Comparison of ENCODE assay signal across 11 cellular contexts in genomic region chr6:73985891-73986290, GRCh38.
DNase-seq lines count a peak whose midpoint lies in the region; ATAC-seq and TF ChIP-seq lines count a peak whose summit lies in the region.
"Had no signal": no experiment of that assay in that cellular context is flagged by ENCODE, and none has a peak within 500 bp of the region (broad histone marks: within the 10 kb centered on the region; RNA-seq: fewer than 3 reads in every experiment).

No MANE protein-coding gene starts in this region.

- no peak overlapping the region for H3K27ac ChIP-seq in Panc1 (ENCODE audit: low read length)

- in situ Hi-C loops in Panc1 (cut with HindIII; ENCODE audit: low pct_unique_long_range_greater_than_20kb, low sequenced_read_pairs): no loop called here

- no peaks in the 10 kb centered on the region for H3K36me3 Mint-ChIP-seq in activated CD8-positive, alpha-beta T cell treated with anti-CD3 and anti-CD28 coated beads for 36 hours (ENCODE audit: low read depth)
- H3K36me3 Mint-ChIP-seq in activated CD8-positive, alpha-beta T cell treated with anti-CD3 and anti-CD28 coated beads, Interleukin-2, amount 10 ng/mL, durations not matched to agents 7 days and 5 days (ENCODE audit: low read depth): no peaks in the 10 kb centered on the region
- H3K36me3 Mint-ChIP-seq: activated CD4-positive, alpha-beta memory T cell treated with anti-CD3 and anti-CD28 coated beads for 36 hours had no signal

- H3K4me1 Mint-ChIP-seq in activated CD8-positive, alpha-beta T cell treated with anti-CD3 and anti-CD28 coated beads for 36 hours (ENCODE audit: low read depth): no peaks in the 10 kb centered on the region
- H3K4me1 Mint-ChIP-seq in activated CD8-positive, alpha-beta T cell treated with anti-CD3 and anti-CD28 coated beads, Interleukin-2, amount 10 ng/mL, durations not matched to agents 7 days and 5 days (ENCODE audit: low read depth): no peaks in the 10 kb centered on the region

- no peak overlapping the region for H3K4me3 ChIP-seq in Panc1 (ENCODE audit: low read depth in 2 of 2, low read length in 2 of 2)

- CTCF ChIA-PET in activated CD8-positive, alpha-beta T cell treated with anti-CD3 and anti-CD28 coated beads for 36 hours (lab: Charles Lee): interaction anchor here (0.7 to 0.9 kb wide), 2 partner anchors 9 to 89 kb away, joined by 3 read pairs; no protein-coding TSS in a partner anchor
- CTCF ChIA-PET in activated CD8-positive, alpha-beta T cell treated with anti-CD3 and anti-CD28 coated beads, Interleukin-2, amount 10 ng/mL, durations not matched to agents 7 days and 5 days (lab: Charles Lee): interaction anchor here (0.7 kb wide), 2 partner anchors 279 to 1222 kb away, joined by 3 read pairs; no protein-coding TSS in a partner anchor
- CTCF ChIA-PET in Panc1 (lab: Charles Lee): interaction anchor here (0.7 kb wide), 1 partner anchor 588 kb away, joined by 3 read pairs; no protein-coding TSS in a partner anchor

- intact Hi-C loops in activated CD8-positive, alpha-beta T cell treated with anti-CD3 and anti-CD28 coated beads for 36 hours (cut with micrococcal nuclease): no loop called here
- intact Hi-C loops in Panc1 (cut with micrococcal nuclease; ENCODE audit: unreplicated experiment): no loop called here

- no peaks in the 10 kb centered on the region for H3K27me3 Mint-ChIP-seq in activated CD8-positive, alpha-beta T cell treated with anti-CD3 and anti-CD28 coated beads for 36 hours
- H3K27me3 Mint-ChIP-seq in activated CD8-positive, alpha-beta T cell treated with anti-CD3 and anti-CD28 coated beads, Interleukin-2, amount 10 ng/mL, durations not matched to agents 7 days and 5 days (ENCODE audit: low read depth): peaks cover 2% of the 10 kb centered on the region
- H3K27me3 Mint-ChIP-seq: activated CD4-positive, alpha-beta memory T cell treated with anti-CD3 and anti-CD28 coated beads for 36 hours had no signal

- ATAC-seq in activated CD8-positive, alpha-beta T cell treated with anti-CD3 and anti-CD28 coated beads for 36 hours: no peak
- no peak for ATAC-seq in activated CD8-positive, alpha-beta T cell treated with anti-CD3 and anti-CD28 coated beads, Interleukin-2, amount 10 ng/mL, durations not matched to agents 7 days and 5 days
- ATAC-seq in Panc1 (no peak), HG03354 (IDR thresholded peaks at IDR 0.05; ENCODE audit: poor library complexity, severe bottlenecking, unreplicated experiment) (no peak)

- H3K27me3 ChIP-seq in Panc1 (ENCODE audit: control insufficient read depth, insufficient read depth, low read length): no peaks in the 10 kb centered on the region
- H3K27me3 ChIP-seq: BE2C had no signal

- peak; percentile 2 for DNase-seq in activated CD8-positive, alpha-beta T cell treated with anti-CD3 and anti-CD28 coated beads for 36 hours
- no peak for DNase-seq in activated CD8-positive, alpha-beta T cell treated with anti-CD3 and anti-CD28 coated beads, Interleukin-2, amount 10 ng/mL, durations not matched to agents 7 days and 5 days
- DNase-seq in Panc1 (ENCODE audit: low read depth, low spot score): no peak
- peak; percentile 97 for DNase-seq in fibroblast of gingiva (ENCODE audit: low read depth)
- peak; percentile 40 for DNase-seq in superior temporal gyrus (ENCODE audit: extremely low spot score)
- DNase-seq in SIG-M5 (lab: John Stamatoyannopoulos, UW): no peak
- DNase-seq in HuH-7 (ENCODE audit: low spot score): no peak
- DNase-seq: activated CD4-positive, alpha-beta memory T cell treated with anti-CD3 and anti-CD28 coated beads for 36 hours; BE2C; NCI-H1417 treated with DMSO at 0.1 percent for 48 hours had no signal

- no peak overlapping the region for H3K27ac Mint-ChIP-seq in activated CD8-positive, alpha-beta T cell treated with anti-CD3 and anti-CD28 coated beads for 36 hours
- no peak overlapping the region for H3K27ac Mint-ChIP-seq in activated CD8-positive, alpha-beta T cell treated with anti-CD3 and anti-CD28 coated beads, Interleukin-2, amount 10 ng/mL, durations not matched to agents 7 days and 5 days
- H3K27ac Mint-ChIP-seq: activated CD4-positive, alpha-beta memory T cell treated with anti-CD3 and anti-CD28 coated beads for 36 hours had no signal

- no peaks in the 10 kb centered on the region for H3K36me3 ChIP-seq in Panc1 (ENCODE audit: control insufficient read depth, insufficient read depth, low read length)
- H3K36me3 ChIP-seq: BE2C had no signal

- H3K4me1 ChIP-seq in Panc1 (ENCODE audit: control insufficient read depth, insufficient read depth, low read length): no peaks in the 10 kb centered on the region
- H3K4me1 ChIP-seq: BE2C had no signal

- BruUV-seq in Panc1 (replicated peaks; lab: Mats Ljungman, UMichigan): no TSS peak

- H3K9me3 ChIP-seq in Panc1 (ENCODE audit: control insufficient read depth, insufficient read depth, low read depth, low read length): no peaks in the 10 kb centered on the region
- H3K9me3 ChIP-seq: BE2C had no signal

- peaks cover 1% of the 10 kb centered on the region for H3K9me3 Mint-ChIP-seq in activated CD8-positive, alpha-beta T cell treated with anti-CD3 and anti-CD28 coated beads for 36 hours
- no peaks in the 10 kb centered on the region for H3K9me3 Mint-ChIP-seq in activated CD8-positive, alpha-beta T cell treated with anti-CD3 and anti-CD28 coated beads, Interleukin-2, amount 10 ng/mL, durations not matched to agents 7 days and 5 days (ENCODE audit: insufficient read depth)
- H3K9me3 Mint-ChIP-seq: activated CD4-positive, alpha-beta memory T cell treated with anti-CD3 and anti-CD28 coated beads for 36 hours had no signal

- POLR2A ChIA-PET in activated CD8-positive, alpha-beta T cell treated with anti-CD3 and anti-CD28 coated beads for 36 hours (lab: Charles Lee): no interaction called here
- POLR2A ChIA-PET in activated CD8-positive, alpha-beta T cell treated with anti-CD3 and anti-CD28 coated beads, Interleukin-2, amount 10 ng/mL, durations not matched to agents 7 days and 5 days (lab: Charles Lee): no interaction called here
- POLR2A ChIA-PET in Panc1 (lab: Charles Lee): no interaction called here

- no peak for TF ChIP-seq CTCF in activated CD8-positive, alpha-beta T cell treated with anti-CD3 and anti-CD28 coated beads for 36 hours (IDR thresholded peaks at IDR 0.05)
- TF ChIP-seq CTCF in Panc1 (IDR thresholded peaks at IDR 0.05): peak; percentile 59

- H3K4me3 Mint-ChIP-seq in activated CD8-positive, alpha-beta T cell treated with anti-CD3 and anti-CD28 coated beads for 36 hours: no peak overlapping the region
- H3K4me3 Mint-ChIP-seq in activated CD8-positive, alpha-beta T cell treated with anti-CD3 and anti-CD28 coated beads, Interleukin-2, amount 10 ng/mL, durations not matched to agents 7 days and 5 days: no peak overlapping the region
- H3K4me3 Mint-ChIP-seq: activated CD4-positive, alpha-beta memory T cell treated with anti-CD3 and anti-CD28 coated beads for 36 hours had no signal

Comparison
In these comparisons a context has a peak if more than half of its experiments do, and no peak if none do; other contexts are left out.
1. DNase-seq: peak in activated CD8-positive, alpha-beta T cell treated with anti-CD3 and anti-CD28 coated beads for 36 hours (single experiment), fibroblast of gingiva (single experiment) and superior temporal gyrus (single experiment); none in activated CD8-positive, alpha-beta T cell treated with anti-CD3 and anti-CD28 coated beads, Interleukin-2, amount 10 ng/mL, durations not matched to agents 7 days and 5 days (single experiment), Panc1 (single experiment), SIG-M5 (single experiment) and HuH-7 (single experiment).